In the genomic region with DNA sequence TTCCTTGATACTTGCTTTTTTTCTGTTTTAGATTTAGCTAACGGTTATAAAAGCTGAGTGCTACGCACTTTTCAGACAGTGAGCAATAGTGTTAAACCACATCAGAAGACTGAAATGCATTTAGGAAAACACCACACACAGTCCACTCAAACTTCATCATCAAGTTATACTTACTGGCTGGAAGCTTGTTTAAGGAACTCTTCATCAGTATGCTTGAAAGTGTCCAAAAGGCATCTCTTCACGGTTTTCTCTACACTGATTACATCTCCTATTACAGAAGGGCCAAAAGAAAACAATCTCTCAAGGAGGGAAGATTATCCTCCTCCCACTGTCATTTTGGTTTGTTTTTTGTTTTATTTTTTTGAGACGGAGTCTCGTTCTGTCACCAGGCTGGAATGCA, we compare ENCODE assay signal across 16 cellular contexts. TPM values are rescaled to one million over a fixed set of nuclear protein-coding genes. Genes with fewer than 3 reads are reported as not detected.
"Had no signal": no experiment of that assay in that cellular context is flagged by ENCODE, and none has a peak within 500 bp of the region (broad histone marks: within the 10 kb centered on the region; RNA-seq: fewer than 3 reads in every experiment).

No MANE protein-coding gene starts in this region.

- H3K4me3 ChIP-seq: upper lobe of left lung had no signal

- H3K4me2 ChIP-seq: SK-N-SH had no signal

- H3K27me3 Mint-ChIP-seq: activated naive CD8-positive, alpha-beta T cell treated with anti-CD3 and anti-CD28 coated beads for 36 hours; memory B cell; naive thymus-derived CD8-positive, alpha-beta T cell; stimulated activated naive CD8-positive, alpha-beta T cell treated with anti-CD3 and anti-CD28 coated beads, Interleukin-15, Interleukin-2, amounts not matched to agents 100 ng/mL and 50 ng/mL, for 24 hours had no signal

- H3K27ac Mint-ChIP-seq: activated naive CD8-positive, alpha-beta T cell treated with anti-CD3 and anti-CD28 coated beads for 36 hours; memory B cell; stimulated activated naive CD8-positive, alpha-beta T cell treated with anti-CD3 and anti-CD28 coated beads, Interleukin-15, Interleukin-2, amounts not matched to agents 100 ng/mL and 50 ng/mL, for 24 hours had no signal

- H3K9me3 Mint-ChIP-seq: activated naive CD8-positive, alpha-beta T cell treated with anti-CD3 and anti-CD28 coated beads for 36 hours; memory B cell; naive thymus-derived CD8-positive, alpha-beta T cell; stimulated activated naive CD8-positive, alpha-beta T cell treated with anti-CD3 and anti-CD28 coated beads, Interleukin-15, Interleukin-2, amounts not matched to agents 100 ng/mL and 50 ng/mL, for 24 hours had no signal

- H3K4me1 ChIP-seq: upper lobe of left lung had no signal

- DNase-seq: activated CD4-positive, alpha-beta T cell treated with anti-CD3 and anti-CD28 coated beads for 1 hour; activated gamma-delta T cell; activated naive CD8-positive, alpha-beta T cell treated with anti-CD3 and anti-CD28 coated beads for 36 hours; hippocampal formation; left ventricle myocardium superior; naive thymus-derived CD8-positive, alpha-beta T cell; nucleus accumbens; SK-N-SH; stimulated activated CD4-positive, alpha-beta T cell treated with anti-CD3 and anti-CD28 coated beads, Interleukin-2, amount 100 ng/mL, for 48 hours; upper lobe of left lung had no signal

- H3K27me3 ChIP-seq: upper lobe of left lung had no signal

- H3K9me3 ChIP-seq: SK-N-SH, upper lobe of left lung had no signal

- H3K4me3 Mint-ChIP-seq: activated naive CD8-positive, alpha-beta T cell treated with anti-CD3 and anti-CD28 coated beads for 36 hours; memory B cell; stimulated activated naive CD8-positive, alpha-beta T cell treated with anti-CD3 and anti-CD28 coated beads, Interleukin-15, Interleukin-2, amounts not matched to agents 100 ng/mL and 50 ng/mL, for 24 hours had no signal

- H3K9me2 ChIP-seq: SK-N-SH had no signal

- H3K4me1 Mint-ChIP-seq: memory B cell had no signal

- H3K27ac ChIP-seq: upper lobe of left lung had no signal

- ATAC-seq: left ventricle myocardium superior; naive thymus-derived CD8-positive, alpha-beta T cell; Right ventricle myocardium inferior had no signal

RNA-seq across cellular contexts. Expression of a gene that starts 25.1 kb away (rescaled TPM):
- total RNA-seq: left ventricle myocardium superior; naive thymus-derived CD8-positive, alpha-beta T cell; T-helper 1 cell treated with Interleukin-12 subunit alpha and Interleukin-12 subunit beta and Interleukin-4 antibody, amounts not matched to agents 30 ng/mL and 1 ng/mL, for 36 hours had no signal
- polyA plus RNA-seq: naive thymus-derived CD8-positive, alpha-beta T cell had no signal

RNA-seq across cellular contexts. Expression of a gene that starts 45.4 kb away (rescaled TPM):
- total RNA-seq: activated naive CD8-positive, alpha-beta T cell treated with anti-CD3 and anti-CD28 coated beads for 36 hours; dermis microvascular lymphatic vessel endothelial cell; naive thymus-derived CD8-positive, alpha-beta T cell; T-helper 1 cell treated with Interleukin-12 subunit alpha and Interleukin-12 subunit beta and Interleukin-4 antibody, amounts not matched to agents 30 ng/mL and 1 ng/mL, for 36 hours; temporal lobe had no signal
- polyA plus RNA-seq: naive thymus-derived CD8-positive, alpha-beta T cell; SK-N-SH had no signal
